Comparison of ENCODE assay signal across 15 cellular contexts in the genomic region with DNA sequence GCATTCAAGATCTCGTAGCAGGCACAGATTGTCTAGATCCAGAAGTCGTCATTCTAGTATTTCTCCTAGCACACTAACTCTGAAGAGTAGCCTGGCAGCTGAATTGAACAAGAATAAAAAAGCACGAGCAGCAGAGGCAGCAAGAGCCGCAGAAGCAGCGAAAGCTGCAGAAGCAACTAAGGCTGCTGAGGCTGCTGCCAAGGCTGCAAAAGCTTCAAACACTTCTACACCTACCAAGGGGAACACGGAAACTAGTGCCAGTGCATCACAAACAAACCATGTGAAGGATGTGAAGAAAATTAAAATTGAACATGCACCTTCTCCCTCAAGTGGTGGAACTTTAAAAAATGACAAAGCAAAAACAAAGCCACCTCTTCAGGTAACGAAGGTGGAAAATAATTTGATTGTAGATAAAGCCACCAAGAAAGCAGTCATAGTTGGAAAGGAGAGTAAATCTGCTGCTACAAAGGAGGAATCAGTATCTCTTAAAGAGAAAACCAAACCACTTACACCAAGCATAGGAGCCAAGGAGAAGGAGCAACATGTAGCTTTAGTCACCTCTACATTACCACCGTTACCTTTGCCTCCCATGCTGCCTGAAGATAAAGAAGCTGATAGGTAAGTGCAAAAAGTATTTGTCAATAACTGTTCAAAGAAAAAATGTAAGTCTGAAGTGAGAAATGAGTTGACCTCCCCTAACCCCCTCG. TPM values are rescaled to one million over a fixed set of nuclear protein-coding genes. Genes with fewer than 3 reads are reported as not detected.
DNase-seq lines count a peak whose midpoint lies in the region; ATAC-seq and TF ChIP-seq lines count a peak whose summit lies in the region.
"Had no signal": no experiment of that assay in that cellular context is flagged by ENCODE, and none has a peak within 500 bp of the region (broad histone marks: within the 10 kb centered on the region; RNA-seq: fewer than 3 reads in every experiment).

No MANE protein-coding gene starts in this region.

- H4K20me1 ChIP-seq in OCI-LY1 (ENCODE audit: insufficient read depth, low read length) (no peaks in the 10 kb centered on the region), neural progenitor cell (ENCODE audit: low read depth) (peaks cover 18% of the 10 kb centered on the region)

- H3K4me3 Mint-ChIP-seq in Caco-2 (ENCODE audit: unreplicated experiment) (no peak overlapping the region), neural progenitor cell (no peak overlapping the region)

- H3K4me1 Mint-ChIP-seq in Caco-2 (ENCODE audit: low read depth, unreplicated experiment) (no peaks in the 10 kb centered on the region), neural progenitor cell (no peaks in the 10 kb centered on the region)

- no peak for TF ChIP-seq CTCF in Caco-2 (IDR thresholded peaks at IDR 0.05; ENCODE audit: insufficient read depth in 1 of 2, low read depth in 1 of 2, low read length in 1 of 2, severe bottlenecking in 1 of 2, unreplicated experiment in 1 of 2)
- no peak; the same call in 1 of the 2 replicates for TF ChIP-seq CTCF in OCI-LY1 (IDR thresholded peaks at IDR 0.05; ENCODE audit: low read length)
- no peak for TF ChIP-seq CTCF in neural progenitor cell (IDR thresholded peaks at IDR 0.05)

- H3K9ac ChIP-seq in OCI-LY1 (ENCODE audit: low read length) (no peak overlapping the region), neural progenitor cell (no peak overlapping the region)

- no peaks in the 10 kb centered on the region for H3K9me2 ChIP-seq in OCI-LY1 (ENCODE audit: low read depth, low read length)

- H3K27me3 ChIP-seq in Caco-2 (replicated peaks; ENCODE audit: control insufficient read depth, insufficient read depth, low read length) = no peaks in the 10 kb centered on the region
- no peaks in the 10 kb centered on the region for H3K27me3 ChIP-seq in OCI-LY1 (ENCODE audit: insufficient read depth, low read length)
- H3K27me3 ChIP-seq in neural progenitor cell = no peaks in the 10 kb centered on the region
- H3K27me3 ChIP-seq: suprapubic skin had no signal

- H3K9me3 Mint-ChIP-seq in Caco-2 (ENCODE audit: unreplicated experiment) (no peaks in the 10 kb centered on the region), neural progenitor cell (peaks cover 3% of the 10 kb centered on the region)

- no peak overlapping the region for H3K4me2 ChIP-seq in OCI-LY1 (ENCODE audit: low read length)
- H3K4me2 ChIP-seq in neural progenitor cell = no peak overlapping the region

- BruUV-seq in Caco-2 (replicated peaks; lab: Mats Ljungman, UMichigan) = TSS peak; percentile 26

- peaks cover 74% of the 10 kb centered on the region for H3K79me2 ChIP-seq in OCI-LY1 (ENCODE audit: insufficient read depth, low read length)
- peaks cover 79% of the 10 kb centered on the region for H3K79me2 ChIP-seq in neural progenitor cell (ENCODE audit: low read depth)

- H3K36me3 ChIP-seq in Caco-2 (ENCODE audit: control insufficient read depth, insufficient read depth, low read length) = peaks cover 2% of the 10 kb centered on the region; the same call in 1 of the 2 replicates
- H3K36me3 ChIP-seq in OCI-LY1 (ENCODE audit: insufficient read depth, low read length) = peaks cover 45% of the 10 kb centered on the region
- H3K36me3 ChIP-seq in neural progenitor cell = no peaks in the 10 kb centered on the region

- no peak overlapping the region for H2AFZ ChIP-seq in OCI-LY1 (ENCODE audit: low read length)
- no peak overlapping the region for H2AFZ ChIP-seq in neural progenitor cell (replicated peaks)

- H3K9me3 ChIP-seq in Caco-2 (no peaks in the 10 kb centered on the region), OCI-LY1 (ENCODE audit: low read length) (no peaks in the 10 kb centered on the region), neural progenitor cell (ENCODE audit: low read depth) (no peaks in the 10 kb centered on the region)
- H3K9me3 ChIP-seq: suprapubic skin had no signal

- H3K4me3 ChIP-seq in Caco-2 (ENCODE audit: low read depth, low read length) (no peak overlapping the region), OCI-LY1 (ENCODE audit: low read depth, low read length, poor library complexity, severe bottlenecking) (no peak overlapping the region), neural progenitor cell (no peak overlapping the region)
- H3K4me3 ChIP-seq: suprapubic skin had no signal

- no peak overlapping the region for H3K27ac Mint-ChIP-seq in Caco-2 (ENCODE audit: unreplicated experiment)
- no peak overlapping the region for H3K27ac Mint-ChIP-seq in neural progenitor cell

- POLR2A ChIA-PET in Caco-2 (lab: Charles Lee) = no interaction called here

- H3K27me3 Mint-ChIP-seq in Caco-2 (ENCODE audit: insufficient read depth, unreplicated experiment) (no peaks in the 10 kb centered on the region), neural progenitor cell (ENCODE audit: insufficient read depth, low read depth) (no peaks in the 10 kb centered on the region)

- intact Hi-C loops in Caco-2 (cut with micrococcal nuclease; ENCODE audit: unreplicated experiment) = no loop called here

- H3K4me1 ChIP-seq in Caco-2 (no peaks in the 10 kb centered on the region), OCI-LY1 (ENCODE audit: insufficient read depth, low read length, severe bottlenecking) (peaks cover 27% of the 10 kb centered on the region), neural progenitor cell (peaks cover 5% of the 10 kb centered on the region)

- H3K36me3 Mint-ChIP-seq in Caco-2 (ENCODE audit: insufficient read depth, unreplicated experiment) (peaks cover 18% of the 10 kb centered on the region), neural progenitor cell (peaks cover 22% of the 10 kb centered on the region)

- H3F3A ChIP-seq in OCI-LY1 (ENCODE audit: insufficient read depth, low read length) (no peaks in the 10 kb centered on the region), neural progenitor cell (ENCODE audit: low read depth) (no peaks in the 10 kb centered on the region)

- CTCF ChIA-PET in Caco-2 (lab: Charles Lee) = interaction anchor here (1.5 kb wide), 1 partner anchor 65 kb away, joined by 5 read pairs; no protein-coding TSS in a partner anchor

- DNase-seq in Caco-2 (no peak), caudate nucleus (lab: John Stamatoyannopoulos, UW) (peak in 33 of 61 donors; percentile 1 to 69 (median 18)), neural progenitor cell (ENCODE audit: low spot score) (no peak), NCI-H1436 treated with DMSO at 0.1 percent for 48 hours (lab: John Stamatoyannopoulos, UW) (no peak), NCI-H1436 (lab: John Stamatoyannopoulos, UW) (no peak)
- DNase-seq in stimulated activated CD4-positive, alpha-beta T cell treated with anti-CD3 and anti-CD28 coated beads, Interleukin-2, amount 100 ng/mL, for 48 hours = no peak
- DNase-seq: effector CD8-positive, alpha-beta T cell; kidney glomerular epithelial cell; NCI-H2029; NCI-H774 had no signal

- H3K27ac ChIP-seq in OCI-LY1 (ENCODE audit: low read depth, low read length, poor library complexity, severe bottlenecking) (peak overlapping the region; percentile 34), caudate nucleus (ENCODE audit: low read depth, low read length) (no peak overlapping the region), neural progenitor cell (peak overlapping the region; percentile 62)
- H3K27ac ChIP-seq: suprapubic skin had no signal

- no peak for ATAC-seq in esophagus mucosa
- ATAC-seq: HCT116, sciatic nerve had no signal

RNA-seq across cellular contexts. Expression of gene CDK13, which starts 37.7 kb away (rescaled TPM):
- total RNA-seq in Caco-2 (2022) = 45.8 and 45.9 TPM in 2 replicates
- 56.1 and 75.5 TPM in 2 replicates for total RNA-seq in neural progenitor cell (ENCODE audit: low replicate concordance)
- total RNA-seq in esophagus mucosa = 34.6 TPM

Comparison
In these comparisons a context has a peak if more than half of its experiments do, and no peak if none do; other contexts are left out.
1. DNase-seq: peak in caudate nucleus (33 of 61); none in Caco-2 (0 of 2), neural progenitor cell (single experiment), NCI-H1436 treated with DMSO at 0.1 percent for 48 hours (single experiment), NCI-H1436 (single experiment) and stimulated activated CD4-positive, alpha-beta T cell treated with anti-CD3 and anti-CD28 coated beads, Interleukin-2, amount 100 ng/mL, for 48 hours (0 of 2).